In genomic region chr12:57822392-57823130, GRCh38 we compare ENCODE assay signal across 12 cellular contexts. TPM values are rescaled to one million over a fixed set of nuclear protein-coding genes. Genes with fewer than 3 reads are reported as not detected.
DNase-seq lines count a peak whose midpoint lies in the region; ATAC-seq, FAIRE-seq and TF ChIP-seq lines count a peak whose summit lies in the region.
"Had no signal": no experiment of that assay in that cellular context is flagged by ENCODE, and none has a peak within 500 bp of the region (broad histone marks: within the 10 kb centered on the region; RNA-seq: fewer than 3 reads in every experiment).

No MANE protein-coding gene starts in this region.

- no peak overlapping the region for H3K4me2 ChIP-seq in endothelial cell of umbilical vein (ENCODE audit: insufficient read depth, low read length)
- H3K4me2 ChIP-seq: KMS-11 had no signal

- H3K79me2 ChIP-seq in endothelial cell of umbilical vein (ENCODE audit: control insufficient read depth, insufficient read depth, low read length), result no peaks in the 10 kb centered on the region

- peaks cover 13% of the 10 kb centered on the region for H3K4me1 Mint-ChIP-seq in T-helper 17 cell

- FAIRE-seq in endothelial cell of umbilical vein (lab: Jason Lieb, UNC) (no peak), HTR-8/SVneo (lab: Jason Lieb, UNC) (no peak)

- intact Hi-C loops in endothelial cell of umbilical vein (cut with micrococcal nuclease) (no loop called here), sigmoid colon (cut with DNase I) (no loop called here)

- H3K27me3 ChIP-seq in endothelial cell of umbilical vein (ENCODE audit: control insufficient read depth in 2 of 2, insufficient read depth in 2 of 2, low read length in 2 of 2) (no peaks in the 10 kb centered on the region), sigmoid colon (no peaks in the 10 kb centered on the region), BE2C (no peaks in the 10 kb centered on the region)
- H3K27me3 ChIP-seq: SJSA1, testis had no signal

- H3K9me1 ChIP-seq in endothelial cell of umbilical vein (replicated peaks; ENCODE audit: control insufficient read depth, extremely low read depth, insufficient read depth, low read length), result no peaks in the 10 kb centered on the region

- no peak overlapping the region for H3K27ac ChIP-seq in endothelial cell of umbilical vein (ENCODE audit: insufficient read depth, low read depth, low read length)
- H3K27ac ChIP-seq in sigmoid colon, result peak overlapping the region in 3 of 4 donors; percentile 3 to 69 (median 33)
- H3K27ac ChIP-seq: KMS-11, SJSA1, testis had no signal

- H3K36me3 Mint-ChIP-seq in T-helper 17 cell (ENCODE audit: low read depth), result peaks cover 7% of the 10 kb centered on the region

- no peak overlapping the region for H3K4me3 ChIP-seq in endothelial cell of umbilical vein (replicated peaks in 1 of 3; ENCODE audit: insufficient read depth in 1 of 3, low read depth in 1 of 3, low read length in 3 of 3)
- H3K4me3 ChIP-seq in sigmoid colon, result no peak overlapping the region
- H3K4me3 ChIP-seq in BE2C (ENCODE audit: low read depth, low read length), result no peak overlapping the region
- H3K4me3 ChIP-seq: SJSA1, testis had no signal

- TF ChIP-seq POLR2A in endothelial cell of umbilical vein (IDR thresholded peaks at IDR 0.05; ENCODE audit: low read depth, low read length) (no peak), sigmoid colon (IDR thresholded peaks at IDR 0.05) (no peak)

- POLR2A ChIA-PET in endothelial cell of umbilical vein (lab: Charles Lee), result no interaction called here

- H3K4me1 ChIP-seq in endothelial cell of umbilical vein (ENCODE audit: control insufficient read depth, extremely low read depth, insufficient read depth, low read length) (no peaks in the 10 kb centered on the region), sigmoid colon (peaks cover 0 to 39% (median 23%) of the 10 kb centered on the region in 4 donors), BE2C (peaks cover 1% of the 10 kb centered on the region; the same call in 1 of the 2 replicates)
- H3K4me1 ChIP-seq: SJSA1 had no signal

- TF ChIP-seq CTCF in endothelial cell of umbilical vein (IDR thresholded peaks at IDR 0.05; ENCODE audit: extremely low read depth in 1 of 2, insufficient read depth in 1 of 2, low read depth in 1 of 2, low read length in 2 of 2), result no peak
- no peak for TF ChIP-seq CTCF in sigmoid colon (IDR thresholded peaks at IDR 0.05)
- no peak for TF ChIP-seq CTCF in BE2C (IDR thresholded peaks at IDR 0.05; ENCODE audit: low read depth, low read length)

- H3K27me3 Mint-ChIP-seq in T-helper 17 cell, result no peaks in the 10 kb centered on the region
- H3K27me3 Mint-ChIP-seq: effector memory CD8-positive, alpha-beta T cell had no signal

- 87 to 88% methylated on average over 10 of the region's 10 CpGs for WGBS in sigmoid colon, 2 donors

- H3K36me3 ChIP-seq in endothelial cell of umbilical vein (ENCODE audit: control insufficient read depth in 2 of 2, extremely low read depth in 1 of 2, insufficient read depth in 2 of 2, low read length in 2 of 2) (peaks cover 28 to 65% of the 10 kb centered on the region in 2 experiments), sigmoid colon (peaks cover 56 to 86% (median 71%) of the 10 kb centered on the region in 4 donors), BE2C (peaks cover 52% of the 10 kb centered on the region)

- H2AFZ ChIP-seq in endothelial cell of umbilical vein (ENCODE audit: low read depth, low read length), result no peak overlapping the region

- peak overlapping the region; percentile 78 for H3K27ac Mint-ChIP-seq in T-helper 17 cell

- no peaks in the 10 kb centered on the region for H3K9me3 ChIP-seq in T-helper 17 cell (ENCODE audit: control insufficient read depth, low read length, poor library complexity, severe bottlenecking)
- no peaks in the 10 kb centered on the region for H3K9me3 ChIP-seq in endothelial cell of umbilical vein (replicated peaks; ENCODE audit: control insufficient read depth, insufficient read depth, low read length)
- H3K9me3 ChIP-seq in sigmoid colon, result no peaks in the 10 kb centered on the region
- no peaks in the 10 kb centered on the region for H3K9me3 ChIP-seq in BE2C
- H3K9me3 ChIP-seq: SJSA1, testis had no signal

- no peak for TF ChIP-seq EP300 in sigmoid colon (IDR thresholded peaks at IDR 0.05)

- BruUV-seq in endothelial cell of umbilical vein (replicated peaks; lab: Mats Ljungman, UMichigan), result TSS peak; percentile 6

- CTCF ChIA-PET in endothelial cell of umbilical vein (lab: Charles Lee), result interaction anchor here (1.0 kb wide), 2 partner anchors 19 to 83 kb away, joined by 3 to 4 read pairs; no protein-coding TSS in a partner anchor

- ATAC-seq in T-helper 17 cell (no peak), GM18517 (IDR thresholded peaks at IDR 0.05; ENCODE audit: unreplicated experiment) (no peak)
- ATAC-seq: effector memory CD8-positive, alpha-beta T cell had no signal

- dilution Hi-C loops in endothelial cell of umbilical vein (cut with MboI; ENCODE audit: extremely low pct_ligation_motif_present, low sequenced_read_pairs), result no loop called here

- H4K20me1 ChIP-seq in endothelial cell of umbilical vein (replicated peaks; ENCODE audit: control insufficient read depth, extremely low read depth, insufficient read depth, low read length), result no peaks in the 10 kb centered on the region

- H3K9ac ChIP-seq in endothelial cell of umbilical vein (replicated peaks; ENCODE audit: extremely low read depth, insufficient read depth, low read length), result no peak overlapping the region
- H3K9ac ChIP-seq: KMS-11 had no signal

- H3K4me3 Mint-ChIP-seq in T-helper 17 cell, result no peak overlapping the region
- H3K4me3 Mint-ChIP-seq: effector memory CD8-positive, alpha-beta T cell had no signal

- no peak for DNase-seq in T-helper 17 cell
- DNase-seq in endothelial cell of umbilical vein (ENCODE audit: low read depth, low spot score), result no peak
- no peak for DNase-seq in sigmoid colon
- DNase-seq in BE2C, result no peak
- no peak for DNase-seq in HTR-8/SVneo (ENCODE audit: insufficient read length, low spot score)
- DNase-seq: activated CD8-positive, alpha-beta memory T cell treated with anti-CD3 and anti-CD28 coated beads, Interleukin-2, amount 50 U/mL, for 48 hours; effector memory CD8-positive, alpha-beta T cell; NCI-H187 treated with DMSO at 0.1 percent for 48 hours; testis had no signal

RNA-seq across cellular contexts. Expression of gene AVIL, which starts 4.0 kb away (rescaled TPM):
- 1 to 10 TPM; 1.3 to 1.4 TPM for total RNA-seq in T-helper 17 cell
- 2.2 and 3.0 TPM in 2 replicates for total RNA-seq in endothelial cell of umbilical vein
- 1.0 and 1.1 TPM in 2 replicates for polyA plus RNA-seq in endothelial cell of umbilical vein
- polyA plus RNA-seq in endothelial cell of umbilical vein (2011; cell fraction: cytosol; rRNA removed), result 0.50 and 0.96 TPM in 2 replicates
- polyA plus RNA-seq in endothelial cell of umbilical vein (2011; cell fraction: nucleus; rRNA removed), result 9.2 and 11.1 TPM in 2 replicates
- polyA plus RNA-seq in endothelial cell of umbilical vein (2012), result 1.4 and 2.0 TPM in 2 replicates
- 2.4 and 3.1 TPM in 2 replicates for polyA minus RNA-seq in endothelial cell of umbilical vein
- polyA minus RNA-seq in endothelial cell of umbilical vein (2011; cell fraction: cytosol; rRNA and poly(A)+ RNA removed), result not detected
- 4.6 and 8.9 TPM in 2 replicates for polyA minus RNA-seq in endothelial cell of umbilical vein (2011; cell fraction: nucleus; rRNA and poly(A)+ RNA removed)
- total RNA-seq in sigmoid colon, result 10 to 100 TPM in 1 of 4 donors, 1 to 10 TPM in 3; 2.1 to 12.2 (median 5.1) TPM
- polyA plus RNA-seq in sigmoid colon, result 10 to 100 TPM in 1 of 3 donors, 1 to 10 TPM in 2; 6.2 to 11.4 (median 8.3) TPM
- polyA plus RNA-seq in BE2C (2012; ENCODE audit: insufficient read depth, insufficient read length, low read depth), result 8.1 TPM

RNA-seq across cellular contexts. Expression of gene CTDSP2, which starts 24.0 kb away (rescaled TPM):
- 100 to 1,000 TPM; 114 to 132 TPM for total RNA-seq in T-helper 17 cell
- 128 and 142 TPM in 2 replicates for total RNA-seq in endothelial cell of umbilical vein
- polyA plus RNA-seq in endothelial cell of umbilical vein, result 120 and 146 TPM in 2 replicates
- 159 and 167 TPM in 2 replicates for polyA plus RNA-seq in endothelial cell of umbilical vein (2011; cell fraction: cytosol; rRNA removed)
- polyA plus RNA-seq in endothelial cell of umbilical vein (2011; cell fraction: nucleus; rRNA removed), result 177 and 178 TPM in 2 replicates
- 99.2 and 104 TPM in 2 replicates for polyA plus RNA-seq in endothelial cell of umbilical vein (2012)
- polyA minus RNA-seq in endothelial cell of umbilical vein, result 215 and 262 TPM in 2 replicates
- 45.4 TPM for polyA minus RNA-seq in endothelial cell of umbilical vein (2011; cell fraction: cytosol; rRNA and poly(A)+ RNA removed)
- 94.7 and 98.2 TPM in 2 replicates for polyA minus RNA-seq in endothelial cell of umbilical vein (2011; cell fraction: nucleus; rRNA and poly(A)+ RNA removed)
- total RNA-seq in sigmoid colon, result 100 to 1,000 TPM; 121 to 183 (median 135) TPM
- polyA plus RNA-seq in sigmoid colon, result 100 to 1,000 TPM in 2 of 3 donors, 10 to 100 TPM in 1; 85.3 to 122 (median 105) TPM
- polyA plus RNA-seq in BE2C (2012; ENCODE audit: insufficient read depth, insufficient read length, low read depth), result 115 TPM

RNA-seq across cellular contexts. Expression of gene TSFM, which starts 40.0 kb away (rescaled TPM):
- 10 to 100 TPM; 12.5 to 17.9 TPM for total RNA-seq in T-helper 17 cell
- total RNA-seq in endothelial cell of umbilical vein, result 39.3 and 41.8 TPM in 2 replicates
- polyA plus RNA-seq in endothelial cell of umbilical vein, result 13.2 and 16.5 TPM in 2 replicates
- 19.1 and 20.8 TPM in 2 replicates for polyA plus RNA-seq in endothelial cell of umbilical vein (2011; cell fraction: cytosol; rRNA removed)
- polyA plus RNA-seq in endothelial cell of umbilical vein (2011; cell fraction: nucleus; rRNA removed), result 11.5 and 11.9 TPM in 2 replicates
- 34.8 and 43.8 TPM in 2 replicates for polyA plus RNA-seq in endothelial cell of umbilical vein (2012)
- polyA minus RNA-seq in endothelial cell of umbilical vein, result 7.5 and 8.4 TPM in 2 replicates
- polyA minus RNA-seq in endothelial cell of umbilical vein (2011; cell fraction: cytosol; rRNA and poly(A)+ RNA removed), result 29.2 TPM
- polyA minus RNA-seq in endothelial cell of umbilical vein (2011; cell fraction: nucleus; rRNA and poly(A)+ RNA removed), result 6.8 and 8.5 TPM in 2 replicates
- 10 to 100 TPM in 3 of 4 donors, 1 to 10 TPM in 1; 8.0 to 29.6 (median 25.3) TPM for total RNA-seq in sigmoid colon
- polyA plus RNA-seq in sigmoid colon, result 10 to 100 TPM; 36.0 to 49.3 (median 47.9) TPM
- polyA plus RNA-seq in BE2C (2012; ENCODE audit: insufficient read depth, insufficient read length, low read depth), result 50.5 TPM

RNA-seq across cellular contexts. Expression of gene EEF1AKMT3, which starts 50.1 kb away (rescaled TPM):
- total RNA-seq in T-helper 17 cell (1 to 10 TPM; 4.0 to 6.6 TPM), endothelial cell of umbilical vein (6.6 and 8.8 TPM in 2 replicates), sigmoid colon (10 to 100 TPM in 2 of 4 donors, 1 to 10 TPM in 2; 9.0 to 11.9 (median 10.6) TPM)
- polyA plus RNA-seq in endothelial cell of umbilical vein (7.3 and 7.9 TPM in 2 replicates), sigmoid colon (1 to 10 TPM; 1.6 to 8.4 (median 2.5) TPM)
- polyA plus RNA-seq in endothelial cell of umbilical vein (2011; cell fraction: cytosol; rRNA removed), result 6.6 and 8.3 TPM in 2 replicates
- polyA plus RNA-seq in endothelial cell of umbilical vein (2011; cell fraction: nucleus; rRNA removed), result 3.3 and 4.3 TPM in 2 replicates
- 9.1 and 9.9 TPM in 2 replicates for polyA plus RNA-seq in endothelial cell of umbilical vein (2012)
- 9.6 and 9.9 TPM in 2 replicates for polyA minus RNA-seq in endothelial cell of umbilical vein
- polyA minus RNA-seq in endothelial cell of umbilical vein (2011; cell fraction: cytosol; rRNA and poly(A)+ RNA removed), result 2.0 TPM
- polyA minus RNA-seq in endothelial cell of umbilical vein (2011; cell fraction: nucleus; rRNA and poly(A)+ RNA removed), result 1.2 and 3.0 TPM in 2 replicates
- 7.0 TPM for polyA plus RNA-seq in BE2C (2012; ENCODE audit: insufficient read depth, insufficient read length, low read depth)

RNA-seq across cellular contexts. Expression of gene METTL1, which starts 50.7 kb away (rescaled TPM):
- total RNA-seq in T-helper 17 cell (10 to 100 TPM; 15.0 to 20.9 TPM), endothelial cell of umbilical vein (24.3 and 24.8 TPM in 2 replicates), sigmoid colon (10 to 100 TPM in 1 of 4 donors, 1 to 10 TPM in 3; 3.8 to 12.2 (median 7.4) TPM)
- polyA plus RNA-seq in endothelial cell of umbilical vein (23.6 and 25.0 TPM in 2 replicates), sigmoid colon (10 to 100 TPM in 2 of 3 donors, 1 to 10 TPM in 1; 7.6 to 16.7 (median 10.2) TPM)
- 23.0 and 29.2 TPM in 2 replicates for polyA plus RNA-seq in endothelial cell of umbilical vein (2011; cell fraction: cytosol; rRNA removed)
- 34.3 and 39.3 TPM in 2 replicates for polyA plus RNA-seq in endothelial cell of umbilical vein (2011; cell fraction: nucleus; rRNA removed)
- 31.2 and 36.8 TPM in 2 replicates for polyA plus RNA-seq in endothelial cell of umbilical vein (2012)
- 20.6 and 21.3 TPM in 2 replicates for polyA minus RNA-seq in endothelial cell of umbilical vein
- polyA minus RNA-seq in endothelial cell of umbilical vein (2011; cell fraction: cytosol; rRNA and poly(A)+ RNA removed), result 20.5 TPM
- polyA minus RNA-seq in endothelial cell of umbilical vein (2011; cell fraction: nucleus; rRNA and poly(A)+ RNA removed), result 23.4 and 23.6 TPM in 2 replicates
- 141 TPM for polyA plus RNA-seq in BE2C (2012; ENCODE audit: insufficient read depth, insufficient read length, low read depth)
